8 cellular contexts compared by ENCODE assay signal in genomic region chr7:131231381-131232220, GRCh38.
A peak's percentile ranks its signal among the peaks of the same experiment; 100 is the strongest.
DNase-seq lines count a peak whose midpoint lies in the region; ATAC-seq and TF ChIP-seq lines count a peak whose summit lies in the region.

No MANE protein-coding gene starts in this region.

- no peak overlapping the region for H2BK15ac ChIP-seq in mesenchymal stem cell (ENCODE audit: low read depth, poor library complexity, severe bottlenecking)

- no peaks in the 10 kb centered on the region for H4K20me1 ChIP-seq in SU-DHL-6 (ENCODE audit: low read depth, low read length)

- peak overlapping the region; percentile 1 for H4K8ac ChIP-seq in mesenchymal stem cell (ENCODE audit: low read length)

- peak overlapping the region; percentile 2 to 26 for H2BK12ac ChIP-seq in mesenchymal stem cell (ENCODE audit: low read length in 2 of 2)

- no peak overlapping the region for H2BK120ac ChIP-seq in mesenchymal stem cell (ENCODE audit: low read depth, low read length)

- no peaks in the 10 kb centered on the region for H3K9me3 ChIP-seq in SU-DHL-6 (ENCODE audit: insufficient read depth, low read length)
- no peaks in the 10 kb centered on the region for H3K9me3 ChIP-seq in mesenchymal stem cell (ENCODE audit: control insufficient read depth, low read length)
- H3K9me3 ChIP-seq in MG63, result no peaks in the 10 kb centered on the region

- H4K91ac ChIP-seq in mesenchymal stem cell (ENCODE audit: low read length), result peak overlapping the region; percentile 3

- H3K4me1 ChIP-seq in mesenchymal stem cell (ENCODE audit: control insufficient read depth, insufficient read depth, low read depth, low read length), result peaks cover 7% of the 10 kb centered on the region

- H3K9me2 ChIP-seq in SU-DHL-6 (replicated peaks; ENCODE audit: insufficient read depth, low read length), result no peaks in the 10 kb centered on the region

- no peaks in the 10 kb centered on the region for H3K79me2 ChIP-seq in SU-DHL-6 (ENCODE audit: insufficient read depth, low read length)

- H3K23ac ChIP-seq in mesenchymal stem cell (ENCODE audit: low read length in 2 of 2), result no peak overlapping the region

- peak overlapping the region; percentile 76 for H3K27ac ChIP-seq in SU-DHL-6 (ENCODE audit: low read depth, low read length)
- H3K27ac ChIP-seq in mesenchymal stem cell (ENCODE audit: low read length, poor library complexity, severe bottlenecking), result no peak overlapping the region

- peak; percentile 21 for DNase-seq in activated naive CD8-positive, alpha-beta T cell treated with anti-CD3 and anti-CD28 coated beads, Interleukin-2, amount 50 U/mL, for 16 hours (ENCODE audit: low read depth, low spot score)
- DNase-seq in mesenchymal stem cell (peak; percentile 80), MG63 (no peak), DMS 273 treated with DMSO at 0.1 percent for 48 hours (lab: John Stamatoyannopoulos, UW) (no peak)
- DNase-seq in stimulated activated naive CD8-positive, alpha-beta T cell treated with anti-CD3 and anti-CD28 coated beads, Interleukin-15, Interleukin-2, amounts not matched to agents 100 U/mL and 50 U/mL, for 24 hours, result peak; percentile 66

- ATAC-seq in GM18868 (IDR thresholded peaks at IDR 0.05; ENCODE audit: unreplicated experiment) (peak; percentile 71), HG03064 (IDR thresholded peaks at IDR 0.05; ENCODE audit: low read depth, unreplicated experiment) (peak; percentile 73)
- ATAC-seq in stimulated activated naive CD8-positive, alpha-beta T cell treated with anti-CD3 and anti-CD28 coated beads, Interleukin-15, Interleukin-2, amounts not matched to agents 100 U/mL and 50 U/mL, for 24 hours, result peak; percentile 77

- peaks cover 15% of the 10 kb centered on the region; the same call in 1 of the 2 replicates for H3F3A ChIP-seq in SU-DHL-6 (ENCODE audit: insufficient read depth)

- H2AFZ ChIP-seq in SU-DHL-6 (ENCODE audit: low read depth, low read length, severe bottlenecking) (peak overlapping the region; percentile 31), mesenchymal stem cell (ENCODE audit: low read depth, low read length) (no peak overlapping the region)

- H3K4me2 ChIP-seq in SU-DHL-6 (ENCODE audit: low read depth, low read length, poor library complexity, severe bottlenecking), result peak overlapping the region; percentile 85
- no peak overlapping the region for H3K4me2 ChIP-seq in mesenchymal stem cell (ENCODE audit: low read length, poor library complexity, severe bottlenecking)

- H3K27me3 ChIP-seq in SU-DHL-6 (ENCODE audit: low read length), result no peaks in the 10 kb centered on the region
- no peaks in the 10 kb centered on the region for H3K27me3 ChIP-seq in mesenchymal stem cell (ENCODE audit: control insufficient read depth in 1 of 2, insufficient read depth in 1 of 2, low read length in 2 of 2)
- no peaks in the 10 kb centered on the region for H3K27me3 ChIP-seq in MG63

- H3K18ac ChIP-seq in mesenchymal stem cell (ENCODE audit: low read depth in 1 of 2, low read length in 2 of 2), result peak overlapping the region; percentile 0 to 67

- H2AK5ac ChIP-seq in mesenchymal stem cell (ENCODE audit: low read length, severe bottlenecking), result no peak overlapping the region

- no peaks in the 10 kb centered on the region for H3K36me3 ChIP-seq in SU-DHL-6 (ENCODE audit: low read length)
- H3K36me3 ChIP-seq in mesenchymal stem cell (ENCODE audit: control insufficient read depth in 1 of 2, insufficient read depth in 2 of 2, low read depth in 1 of 2, low read length in 2 of 2), result no peaks in the 10 kb centered on the region
- H3K36me3 ChIP-seq in MG63, result no peaks in the 10 kb centered on the region

- no peak overlapping the region for H2BK5ac ChIP-seq in mesenchymal stem cell (ENCODE audit: low read depth, low read length, poor library complexity, severe bottlenecking)

- peak overlapping the region; percentile 0 for H3K4me3 ChIP-seq in SU-DHL-6 (ENCODE audit: insufficient read depth, low read length, poor library complexity, severe bottlenecking)
- no peak overlapping the region for H3K4me3 ChIP-seq in mesenchymal stem cell (ENCODE audit: insufficient read depth in 1 of 2, low read depth in 1 of 2, low read length in 2 of 2)
- H3K4me3 ChIP-seq in MG63, result no peak overlapping the region

- no peak for TF ChIP-seq CTCF in SU-DHL-6 (IDR thresholded peaks at IDR 0.05; ENCODE audit: insufficient read depth, low read length, poor library complexity, severe bottlenecking)

- 89% methylated on average over 6 of the region's 10 CpGs for WGBS in mesenchymal stem cell

- H3K79me1 ChIP-seq in mesenchymal stem cell (replicated peaks; ENCODE audit: low read length, poor library complexity, severe bottlenecking), result no peaks in the 10 kb centered on the region

- H3K14ac ChIP-seq in mesenchymal stem cell (ENCODE audit: low read length in 2 of 2), result no peak overlapping the region

- H3K4ac ChIP-seq in mesenchymal stem cell (ENCODE audit: low read depth in 1 of 2, low read length in 2 of 2), result peak overlapping the region in 1 of 2 experiments; percentile 19

- peak overlapping the region; percentile 20 for H3K9ac ChIP-seq in SU-DHL-6 (ENCODE audit: low read length)
- H3K9ac ChIP-seq in mesenchymal stem cell (ENCODE audit: low read length), result peak overlapping the region; percentile 23

Comparison
In these comparisons a context has a peak if more than half of its experiments do, and no peak if none do; other contexts are left out.
1. DNase-seq: peak in activated naive CD8-positive, alpha-beta T cell treated with anti-CD3 and anti-CD28 coated beads, Interleukin-2, amount 50 U/mL, for 16 hours (single experiment), mesenchymal stem cell (single experiment) and stimulated activated naive CD8-positive, alpha-beta T cell treated with anti-CD3 and anti-CD28 coated beads, Interleukin-15, Interleukin-2, amounts not matched to agents 100 U/mL and 50 U/mL, for 24 hours (single experiment); none in MG63 (single experiment) and DMS 273 treated with DMSO at 0.1 percent for 48 hours (single experiment).
2. Peak in every context shown above with its lines, with median percentiles within 50 percentile points of each other: ATAC-seq.